In the genomic region with DNA sequence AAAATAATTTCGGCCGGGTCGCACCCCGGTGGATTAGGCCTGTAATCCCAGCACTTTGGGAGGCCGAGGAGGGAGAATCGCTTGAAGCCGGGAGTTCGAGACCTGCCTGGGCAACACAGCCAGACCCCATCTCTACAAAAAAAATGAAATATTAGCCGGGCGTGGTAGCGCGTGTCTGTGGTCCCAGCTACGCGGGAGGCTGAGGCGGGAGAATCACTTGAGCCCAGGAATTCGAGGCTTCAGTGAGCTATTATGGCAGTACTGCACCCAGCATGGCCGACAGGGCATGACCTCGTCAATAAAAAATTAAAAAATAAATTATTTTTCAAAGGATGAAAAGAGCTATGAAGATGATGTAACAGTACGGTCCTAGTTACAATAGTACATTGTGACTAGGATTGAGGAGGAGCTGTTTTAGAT, we compare ENCODE assay signal across 8 cellular contexts. TPM values are rescaled to one million over a fixed set of nuclear protein-coding genes. Genes with fewer than 3 reads are reported as not detected.
A peak's percentile ranks its signal among the peaks of the same experiment; 100 is the strongest.
DNase-seq lines count a peak whose midpoint lies in the region; ATAC-seq and TF ChIP-seq lines count a peak whose summit lies in the region.

No MANE protein-coding gene starts in this region.

- H3K4me3 ChIP-seq in CD4-positive, CD25-positive, alpha-beta regulatory T cell (ENCODE audit: low read depth, low read length): peak overlapping the region; percentile 98
- H3K4me3 ChIP-seq in LNCaP clone FGC (ENCODE audit: low read depth, low read length) (peak overlapping the region; percentile 91), colonic mucosa (peak overlapping the region; percentile 99)

- TF ChIP-seq CTCF in LNCaP clone FGC (IDR thresholded peaks at IDR 0.05; ENCODE audit: control insufficient read depth, extremely low read depth, insufficient read depth): no peak
- TF ChIP-seq CTCF in colonic mucosa (IDR thresholded peaks at IDR 0.05): no peak
- TF ChIP-seq CTCF in nephron (IDR thresholded peaks at IDR 0.05; ENCODE audit: unreplicated experiment in 3 of 3): no peak

- intact Hi-C loops in colonic mucosa (cut with DNase I): no loop called here

- peaks cover 15% of the 10 kb centered on the region for H3K4me1 ChIP-seq in CD4-positive, CD25-positive, alpha-beta regulatory T cell (ENCODE audit: control insufficient read depth, insufficient read depth, low read length, poor library complexity, severe bottlenecking)
- H3K4me1 ChIP-seq in colonic mucosa: peaks cover 10% of the 10 kb centered on the region

- H3K4me3 Mint-ChIP-seq in CD4-positive, CD25-positive, alpha-beta regulatory T cell: peak overlapping the region; percentile 93 to 98 (median 96)
- peak overlapping the region; percentile 99 to 100 (median 99) for H3K4me3 Mint-ChIP-seq in nephron

- H3K36me3 Mint-ChIP-seq in CD4-positive, CD25-positive, alpha-beta regulatory T cell: peaks cover 14% of the 10 kb centered on the region
- H3K36me3 Mint-ChIP-seq in nephron (ENCODE audit: low read depth): peaks cover 18% of the 10 kb centered on the region

- H3K27me3 Mint-ChIP-seq in CD4-positive, CD25-positive, alpha-beta regulatory T cell: no peaks in the 10 kb centered on the region
- no peaks in the 10 kb centered on the region for H3K27me3 Mint-ChIP-seq in nephron (ENCODE audit: low read depth)

- H3K36me3 ChIP-seq in CD4-positive, CD25-positive, alpha-beta regulatory T cell (ENCODE audit: control insufficient read depth, insufficient read depth, low read length): peaks cover 19% of the 10 kb centered on the region
- peaks cover 9% of the 10 kb centered on the region for H3K36me3 ChIP-seq in colonic mucosa

- peaks cover 9 to 37% (median 21%) of the 10 kb centered on the region in 4 donors for H3K4me1 Mint-ChIP-seq in CD4-positive, CD25-positive, alpha-beta regulatory T cell
- H3K4me1 Mint-ChIP-seq in nephron: peaks cover 17% of the 10 kb centered on the region

- DNase-seq in CD4-positive, CD25-positive, alpha-beta regulatory T cell: no peak
- DNase-seq in LNCaP clone FGC (ENCODE audit: low read depth) (no peak), colonic mucosa (peak; percentile 21), T1000 (lab: John Stamatoyannopoulos, UW) (no peak), MV-4-11 (lab: John Stamatoyannopoulos, UW) (no peak)
- DNase-seq in stimulated activated CD4-positive, alpha-beta T cell treated with anti-CD3 and anti-CD28 coated beads, Interleukin-4, amount 100 ng/mL, for 24 hours: no peak

- no peaks in the 10 kb centered on the region for H3K9me3 Mint-ChIP-seq in CD4-positive, CD25-positive, alpha-beta regulatory T cell
- no peaks in the 10 kb centered on the region for H3K9me3 Mint-ChIP-seq in nephron

- H3K9ac ChIP-seq in colonic mucosa (ENCODE audit: low read depth in 2 of 2, low read length in 2 of 2): peak overlapping the region; percentile 45 to 92

- no peaks in the 10 kb centered on the region for H3K9me3 ChIP-seq in CD4-positive, CD25-positive, alpha-beta regulatory T cell (ENCODE audit: control insufficient read depth in 2 of 2, low read length in 2 of 2)
- no peaks in the 10 kb centered on the region for H3K9me3 ChIP-seq in colonic mucosa

- H3K27ac ChIP-seq in CD4-positive, CD25-positive, alpha-beta regulatory T cell (ENCODE audit: insufficient read depth, low read length, poor library complexity, severe bottlenecking): peak overlapping the region; percentile 87
- H3K27ac ChIP-seq in colonic mucosa: peak overlapping the region; percentile 68

- peak overlapping the region; percentile 97 to 99 (median 98) for H3K27ac Mint-ChIP-seq in CD4-positive, CD25-positive, alpha-beta regulatory T cell
- peak overlapping the region; percentile 85 to 97 (median 95) for H3K27ac Mint-ChIP-seq in nephron

- H3K27me3 ChIP-seq in CD4-positive, CD25-positive, alpha-beta regulatory T cell (ENCODE audit: control insufficient read depth, insufficient read depth, low read length): no peaks in the 10 kb centered on the region
- no peaks in the 10 kb centered on the region for H3K27me3 ChIP-seq in colonic mucosa

- no peak for ATAC-seq in CD4-positive, CD25-positive, alpha-beta regulatory T cell (ENCODE audit: low read depth in 2 of 2)
- no peak for ATAC-seq in HG02798 (IDR thresholded peaks at IDR 0.05; ENCODE audit: poor library complexity, unreplicated experiment)

RNA-seq across cellular contexts. Expression of a gene that starts 0.5 kb away (rescaled TPM):
- total RNA-seq in CD4-positive, CD25-positive, alpha-beta regulatory T cell: 15.3 TPM
- 10 to 100 TPM; 19.6 to 32.6 (median 27.7) TPM for polyA plus RNA-seq in CD4-positive, CD25-positive, alpha-beta regulatory T cell
- total RNA-seq in colonic mucosa: 10 to 100 TPM; 22.1 to 27.3 TPM

RNA-seq across cellular contexts. Expression of a gene that starts 0.7 kb away (rescaled TPM):
- total RNA-seq in CD4-positive, CD25-positive, alpha-beta regulatory T cell: 53.8 TPM
- 10 to 100 TPM; 67.7 to 84.1 (median 72.0) TPM for polyA plus RNA-seq in CD4-positive, CD25-positive, alpha-beta regulatory T cell
- total RNA-seq in colonic mucosa: 10 to 100 TPM; 37.3 to 55.4 TPM

RNA-seq across cellular contexts. Expression of a gene that starts 32.3 kb away (rescaled TPM):
- total RNA-seq in CD4-positive, CD25-positive, alpha-beta regulatory T cell: 25.1 TPM
- 10 to 100 TPM; 13.9 to 18.0 (median 15.1) TPM for polyA plus RNA-seq in CD4-positive, CD25-positive, alpha-beta regulatory T cell
- total RNA-seq in colonic mucosa: 10 to 100 TPM in 1 of 2 donors, 1 to 10 TPM in 1; 8.1 to 19.7 TPM

RNA-seq across cellular contexts. Expression of a gene that starts 36.8 kb away (rescaled TPM):
- 3.7 TPM for total RNA-seq in CD4-positive, CD25-positive, alpha-beta regulatory T cell
- 1 to 10 TPM in 2 of 4 donors, under 1 TPM in 2; 0.11 to 1.9 (median 1.2) TPM for polyA plus RNA-seq in CD4-positive, CD25-positive, alpha-beta regulatory T cell
- 1 to 10 TPM; 6.1 to 7.3 TPM for total RNA-seq in colonic mucosa

RNA-seq across cellular contexts. Expression of a gene that starts 49.8 kb away (rescaled TPM):
- total RNA-seq in CD4-positive, CD25-positive, alpha-beta regulatory T cell: 77.4 TPM
- 100 to 1,000 TPM; 247 to 340 (median 298) TPM for polyA plus RNA-seq in CD4-positive, CD25-positive, alpha-beta regulatory T cell
- total RNA-seq in colonic mucosa: 100 to 1,000 TPM; 297 to 381 TPM
